ENCODE assay signal across 1 cellular context in the genomic region with DNA sequence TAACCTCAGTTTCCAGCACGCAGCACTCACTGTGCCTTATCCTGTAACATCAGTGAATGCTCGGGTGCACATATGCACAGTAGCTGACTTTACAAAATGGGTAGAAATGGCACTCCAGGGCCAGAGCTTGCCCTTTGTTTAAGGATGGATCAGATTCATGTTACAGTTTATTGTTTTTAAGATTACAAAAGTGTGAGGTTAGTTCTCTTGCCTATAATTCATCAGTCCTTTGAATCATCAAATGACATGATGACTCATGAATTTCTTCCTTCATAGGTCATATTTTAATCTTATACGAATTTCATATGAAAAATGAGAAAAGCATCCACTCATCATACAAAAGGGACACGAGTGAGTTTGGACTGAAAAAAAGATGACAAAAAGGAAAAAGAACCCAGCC.
TF ChIP-seq lines count a peak whose summit lies in the region.

No MANE protein-coding gene starts in this region.

TF ChIP-seq in GM23338, 12 proteins besides CTCF, POLR2A, EP300 and RAD21 (continued from another document):
- TF ChIP-seq ZNF331 (CRISPR knock-in tag; IDR thresholded peaks at IDR 0.05; ENCODE audit: low read depth) (no peak), EZH2 (IDR thresholded peaks at IDR 0.05; ENCODE audit: low read depth, unreplicated experiment) (no peak), POLR2AphosphoS5 (IDR thresholded peaks at IDR 0.05; ENCODE audit: low read depth) (no peak), NANOG (IDR thresholded peaks at IDR 0.05; ENCODE audit: borderline replicate concordance) (no peak), CREB1 (CRISPR knock-in tag; IDR thresholded peaks at IDR 0.05; ENCODE audit: low read depth) (no peak), JUNB (IDR thresholded peaks at IDR 0.05; ENCODE audit: unreplicated experiment) (no peak), STAT1 (IDR thresholded peaks at IDR 0.05; ENCODE audit: unreplicated experiment) (no peak)
- TF ChIP-seq, protein P1, sequence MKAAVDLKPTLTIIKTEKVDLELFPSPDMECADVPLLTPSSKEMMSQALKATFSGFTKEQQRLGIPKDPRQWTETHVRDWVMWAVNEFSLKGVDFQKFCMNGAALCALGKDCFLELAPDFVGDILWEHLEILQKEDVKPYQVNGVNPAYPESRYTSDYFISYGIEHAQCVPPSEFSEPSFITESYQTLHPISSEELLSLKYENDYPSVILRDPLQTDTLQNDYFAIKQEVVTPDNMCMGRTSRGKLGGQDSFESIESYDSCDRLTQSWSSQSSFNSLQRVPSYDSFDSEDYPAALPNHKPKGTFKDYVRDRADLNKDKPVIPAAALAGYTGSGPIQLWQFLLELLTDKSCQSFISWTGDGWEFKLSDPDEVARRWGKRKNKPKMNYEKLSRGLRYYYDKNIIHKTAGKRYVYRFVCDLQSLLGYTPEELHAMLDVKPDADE (IDR thresholded peaks at IDR 0.05) = no peak
- TF ChIP-seq, protein P2, sequence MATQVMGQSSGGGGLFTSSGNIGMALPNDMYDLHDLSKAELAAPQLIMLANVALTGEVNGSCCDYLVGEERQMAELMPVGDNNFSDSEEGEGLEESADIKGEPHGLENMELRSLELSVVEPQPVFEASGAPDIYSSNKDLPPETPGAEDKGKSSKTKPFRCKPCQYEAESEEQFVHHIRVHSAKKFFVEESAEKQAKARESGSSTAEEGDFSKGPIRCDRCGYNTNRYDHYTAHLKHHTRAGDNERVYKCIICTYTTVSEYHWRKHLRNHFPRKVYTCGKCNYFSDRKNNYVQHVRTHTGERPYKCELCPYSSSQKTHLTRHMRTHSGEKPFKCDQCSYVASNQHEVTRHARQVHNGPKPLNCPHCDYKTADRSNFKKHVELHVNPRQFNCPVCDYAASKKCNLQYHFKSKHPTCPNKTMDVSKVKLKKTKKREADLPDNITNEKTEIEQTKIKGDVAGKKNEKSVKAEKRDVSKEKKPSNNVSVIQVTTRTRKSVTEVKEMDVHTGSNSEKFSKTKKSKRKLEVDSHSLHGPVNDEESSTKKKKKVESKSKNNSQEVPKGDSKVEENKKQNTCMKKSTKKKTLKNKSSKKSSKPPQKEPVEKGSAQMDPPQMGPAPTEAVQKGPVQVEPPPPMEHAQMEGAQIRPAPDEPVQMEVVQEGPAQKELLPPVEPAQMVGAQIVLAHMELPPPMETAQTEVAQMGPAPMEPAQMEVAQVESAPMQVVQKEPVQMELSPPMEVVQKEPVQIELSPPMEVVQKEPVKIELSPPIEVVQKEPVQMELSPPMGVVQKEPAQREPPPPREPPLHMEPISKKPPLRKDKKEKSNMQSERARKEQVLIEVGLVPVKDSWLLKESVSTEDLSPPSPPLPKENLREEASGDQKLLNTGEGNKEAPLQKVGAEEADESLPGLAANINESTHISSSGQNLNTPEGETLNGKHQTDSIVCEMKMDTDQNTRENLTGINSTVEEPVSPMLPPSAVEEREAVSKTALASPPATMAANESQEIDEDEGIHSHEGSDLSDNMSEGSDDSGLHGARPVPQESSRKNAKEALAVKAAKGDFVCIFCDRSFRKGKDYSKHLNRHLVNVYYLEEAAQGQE (IDR thresholded peaks at IDR 0.05; ENCODE audit: unreplicated experiment) = no peak
